ENCODE assay signal across 40 cellular contexts in the genomic region with DNA sequence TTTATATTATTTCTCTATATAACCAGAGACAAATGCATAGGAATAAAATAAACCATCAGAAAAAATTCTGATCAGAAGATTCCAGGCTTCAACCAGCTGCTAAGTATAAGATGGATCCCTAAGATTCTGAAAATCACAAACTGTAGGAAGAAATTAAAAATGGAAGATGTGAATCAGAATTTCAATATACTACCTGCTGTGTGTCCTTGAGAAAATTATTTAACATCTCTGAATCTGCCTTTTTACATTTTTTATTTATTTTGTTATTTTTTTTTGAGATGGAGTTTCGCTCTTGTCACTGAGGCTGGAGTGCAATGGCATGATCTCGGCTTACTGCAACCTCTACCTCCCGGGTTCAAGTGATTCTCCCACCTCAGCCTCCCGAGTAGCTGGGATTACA.
"Had no signal": no experiment of that assay in that cellular context is flagged by ENCODE, and none has a peak within 500 bp of the region (broad histone marks: within the 10 kb centered on the region; RNA-seq: fewer than 3 reads in every experiment).

No MANE protein-coding gene starts in this region.

- H3K36me3 ChIP-seq: adrenal gland, ascending aorta, brain microvascular endothelial cell, breast epithelium, cardiac muscle cell had no signal

- H3K4me1 Mint-ChIP-seq: central memory CD8-positive, alpha-beta T cell had no signal

- H3K27me3 Mint-ChIP-seq: activated naive CD4-positive, alpha-beta T cell treated with anti-CD3 and anti-CD28 coated beads, Interleukin-2, amount 10 ng/mL, durations not matched to agents 7 days and 5 days; activated naive CD4-positive, alpha-beta T cell treated with anti-CD3 and anti-CD28 coated beads, Interleukin-2, amount 50 U/mL, for 24 hours; activated naive CD8-positive, alpha-beta T cell; activated naive CD8-positive, alpha-beta T cell treated with anti-CD3 and anti-CD28 coated beads for 36 hours; activated naive CD8-positive, alpha-beta T cell treated with anti-CD3 and anti-CD28 coated beads, Interleukin-2, amount 10 ng/mL, durations not matched to agents 7 days and 5 days; activated naive CD8-positive, alpha-beta T cell treated with anti-CD3 and anti-CD28 coated beads, Interleukin-2, amount 50 U/mL, for 24 hours; activated T-cell treated with anti-CD3 and anti-CD28 coated beads, Interleukin-2, amount 50 U/mL, for 24 hours; activated T-helper 17 cell treated with anti-CD3 and anti-CD28 coated beads, Interleukin-2, amount 50 U/mL, for 72 hours; central memory CD8-positive, alpha-beta T cell had no signal

- H3K4me3 ChIP-seq: adrenal gland, ascending aorta, body of pancreas, breast epithelium, cardiac muscle cell had no signal

- H3K27me3 ChIP-seq: adrenal gland, ascending aorta, body of pancreas, brain microvascular endothelial cell, breast epithelium, cardiac muscle cell had no signal

- H3K27ac ChIP-seq: adrenal gland, body of pancreas, brain microvascular endothelial cell, breast epithelium, cardiac muscle cell had no signal

- ATAC-seq: activated naive CD4-positive, alpha-beta T cell treated with anti-CD3 and anti-CD28 coated beads, Interleukin-2, amount 50 U/mL, for 72 hours; activated naive CD8-positive, alpha-beta T cell treated with anti-CD3 and anti-CD28 coated beads, Interleukin-2, amount 50 U/mL, for 24 hours; activated T-cell treated with anti-CD3 and anti-CD28 coated beads, Interleukin-2, amount 50 U/mL, for 4 hours; activated T-cell treated with anti-CD3 and anti-CD28 coated beads, Interleukin-2, amount 50 U/mL, for 72 hours; activated T-helper 17 cell treated with anti-CD3 and anti-CD28 coated beads, Interleukin-2, amount 50 U/mL, for 72 hours; body of pancreas had no signal

- H3K4me3 Mint-ChIP-seq: activated naive CD4-positive, alpha-beta T cell treated with anti-CD3 and anti-CD28 coated beads for 36 hours; activated naive CD4-positive, alpha-beta T cell treated with anti-CD3 and anti-CD28 coated beads, Interleukin-2, amount 10 ng/mL, durations not matched to agents 7 days and 5 days; activated naive CD4-positive, alpha-beta T cell treated with anti-CD3 and anti-CD28 coated beads, Interleukin-2, amount 50 U/mL, for 24 hours; activated naive CD8-positive, alpha-beta T cell; activated naive CD8-positive, alpha-beta T cell treated with anti-CD3 and anti-CD28 coated beads for 36 hours; activated naive CD8-positive, alpha-beta T cell treated with anti-CD3 and anti-CD28 coated beads, Interleukin-2, amount 10 ng/mL, durations not matched to agents 7 days and 5 days; activated naive CD8-positive, alpha-beta T cell treated with anti-CD3 and anti-CD28 coated beads, Interleukin-2, amount 50 U/mL, for 24 hours; activated T-cell treated with anti-CD3 and anti-CD28 coated beads, Interleukin-2, amount 50 U/mL, for 24 hours; activated T-cell treated with anti-CD3 and anti-CD28 coated beads, Interleukin-2, amount 50 U/mL, for 4 hours; activated T-cell treated with anti-CD3 and anti-CD28 coated beads, Interleukin-2, amount 50 U/mL, for 72 hours; activated T-helper 1 cell treated with anti-CD3 and anti-CD28 coated beads, Interleukin-12 subunit alpha, Interleukin-12 subunit beta, Interleukin-2, Interleukin-4 antibody, amounts not matched to agents 30 ng/mL and 10 ng/mL and 1 ng/mL, durations not matched to agents 14 hours and 24 hours and 36 hours; activated T-helper 17 cell treated with anti-CD3 and anti-CD28 coated beads, Interleukin-2, amount 50 U/mL, for 72 hours; brain; central memory CD8-positive, alpha-beta T cell had no signal

- FAIRE-seq: astrocyte, bronchial epithelial cell had no signal

- DNase-seq: activated effector memory CD4-positive, alpha-beta T cell treated with anti-CD3 and anti-CD28 coated beads, Interleukin-2, amount 50 U/mL, for 16 hours; activated effector memory CD4-positive, alpha-beta T cell treated with Interleukin-2 at 50 U/mL for 16 hours; activated gamma-delta T cell; activated gamma-delta T cell treated with Interleukin-2 at 50 U/mL for 16 hours; activated naive CD4-positive, alpha-beta T cell; activated naive CD4-positive, alpha-beta T cell treated with anti-CD3 and anti-CD28 coated beads for 36 hours; activated naive CD4-positive, alpha-beta T cell treated with anti-CD3 and anti-CD28 coated beads, Interleukin-2, amount 10 ng/mL, durations not matched to agents 7 days and 5 days; activated naive CD4-positive, alpha-beta T cell treated with anti-CD3 and anti-CD28 coated beads, Interleukin-2, amount 50 U/mL, for 16 hours; activated naive CD4-positive, alpha-beta T cell treated with Interleukin-2 at 50 U/mL for 16 hours; activated naive CD8-positive, alpha-beta T cell treated with anti-CD3 and anti-CD28 coated beads for 36 hours; activated naive CD8-positive, alpha-beta T cell treated with anti-CD3 and anti-CD28 coated beads, Interleukin-2, amount 10 ng/mL, durations not matched to agents 7 days and 5 days; activated naive CD8-positive, alpha-beta T cell treated with anti-CD3 and anti-CD28 coated beads, Interleukin-2, amount 50 U/mL, for 24 hours; activated T-cell treated with anti-CD3 and anti-CD28 coated beads, Interleukin-2, amount 50 U/mL, for 1 hour; activated T-cell treated with anti-CD3 and anti-CD28 coated beads, Interleukin-2, amount 50 U/mL, for 24 hours; activated T-cell treated with anti-CD3 and anti-CD28 coated beads, Interleukin-2, amount 50 U/mL, for 4 hours; activated T-cell treated with anti-CD3 and anti-CD28 coated beads, Interleukin-2, amount 50 U/mL, for 48 hours; activated T-cell treated with anti-CD3 and anti-CD28 coated beads, Interleukin-2, amount 50 U/mL, for 72 hours; adrenal gland; amniotic stem cell; amygdala; anterior cingulate cortex; aorta; body of pancreas; brain microvascular endothelial cell; caudate nucleus; central memory CD4-positive, alpha-beta T cell; cerebellar nuclear complex had no signal

- H3K9me3 Mint-ChIP-seq: activated naive CD4-positive, alpha-beta T cell treated with anti-CD3 and anti-CD28 coated beads for 36 hours; activated naive CD4-positive, alpha-beta T cell treated with anti-CD3 and anti-CD28 coated beads, Interleukin-2, amount 10 ng/mL, durations not matched to agents 7 days and 5 days; activated naive CD4-positive, alpha-beta T cell treated with anti-CD3 and anti-CD28 coated beads, Interleukin-2, amount 50 U/mL, for 24 hours; activated naive CD4-positive, alpha-beta T cell treated with anti-CD3 and anti-CD28 coated beads, Interleukin-2, amount 50 U/mL, for 72 hours; activated naive CD8-positive, alpha-beta T cell treated with anti-CD3 and anti-CD28 coated beads for 36 hours; activated naive CD8-positive, alpha-beta T cell treated with anti-CD3 and anti-CD28 coated beads, Interleukin-2, amount 10 ng/mL, durations not matched to agents 7 days and 5 days; activated naive CD8-positive, alpha-beta T cell treated with anti-CD3 and anti-CD28 coated beads, Interleukin-2, amount 50 U/mL, for 24 hours; activated T-cell treated with anti-CD3 and anti-CD28 coated beads, Interleukin-2, amount 50 U/mL, for 24 hours; activated T-cell treated with anti-CD3 and anti-CD28 coated beads, Interleukin-2, amount 50 U/mL, for 4 hours; activated T-cell treated with anti-CD3 and anti-CD28 coated beads, Interleukin-2, amount 50 U/mL, for 72 hours; activated T-helper 1 cell treated with anti-CD3 and anti-CD28 coated beads, Interleukin-12 subunit alpha, Interleukin-12 subunit beta, Interleukin-2, Interleukin-4 antibody, amounts not matched to agents 30 ng/mL and 10 ng/mL and 1 ng/mL, durations not matched to agents 14 hours and 24 hours and 36 hours; activated T-helper 17 cell treated with anti-CD3 and anti-CD28 coated beads, Interleukin-2, amount 50 U/mL, for 72 hours; activated T-helper 2 cell treated with anti-CD3 and anti-CD28 coated beads, Interferon-gamma antibody, Interleukin-2, Interleukin-4, amounts not matched to agents 10 μg/mL and 5 μg/mL and 100 μg/mL, durations not matched to agents 14 hours and 24 hours and 36 hours; brain; central memory CD8-positive, alpha-beta T cell had no signal

- H3K36me3 Mint-ChIP-seq: activated naive CD4-positive, alpha-beta T cell treated with anti-CD3 and anti-CD28 coated beads, Interleukin-2, amount 10 ng/mL, durations not matched to agents 7 days and 5 days; activated naive CD4-positive, alpha-beta T cell treated with anti-CD3 and anti-CD28 coated beads, Interleukin-2, amount 50 U/mL, for 24 hours; activated naive CD4-positive, alpha-beta T cell treated with anti-CD3 and anti-CD28 coated beads, Interleukin-2, amount 50 U/mL, for 72 hours had no signal

- H3K27ac Mint-ChIP-seq: activated naive CD4-positive, alpha-beta T cell treated with anti-CD3 and anti-CD28 coated beads for 36 hours; activated naive CD4-positive, alpha-beta T cell treated with anti-CD3 and anti-CD28 coated beads, Interleukin-2, amount 10 ng/mL, durations not matched to agents 7 days and 5 days; activated naive CD4-positive, alpha-beta T cell treated with anti-CD3 and anti-CD28 coated beads, Interleukin-2, amount 50 U/mL, for 24 hours; activated naive CD4-positive, alpha-beta T cell treated with anti-CD3 and anti-CD28 coated beads, Interleukin-2, amount 50 U/mL, for 72 hours; activated naive CD8-positive, alpha-beta T cell; activated naive CD8-positive, alpha-beta T cell treated with anti-CD3 and anti-CD28 coated beads for 36 hours; activated naive CD8-positive, alpha-beta T cell treated with anti-CD3 and anti-CD28 coated beads, Interleukin-2, amount 10 ng/mL, durations not matched to agents 7 days and 5 days; activated naive CD8-positive, alpha-beta T cell treated with anti-CD3 and anti-CD28 coated beads, Interleukin-2, amount 50 U/mL, for 24 hours; activated T-cell treated with anti-CD3 and anti-CD28 coated beads, Interleukin-2, amount 50 U/mL, for 24 hours; activated T-cell treated with anti-CD3 and anti-CD28 coated beads, Interleukin-2, amount 50 U/mL, for 72 hours; activated T-helper 1 cell treated with anti-CD3 and anti-CD28 coated beads, Interleukin-12 subunit alpha, Interleukin-12 subunit beta, Interleukin-2, Interleukin-4 antibody, amounts not matched to agents 30 ng/mL and 10 ng/mL and 1 ng/mL, durations not matched to agents 14 hours and 24 hours and 36 hours; activated T-helper 17 cell treated with anti-CD3 and anti-CD28 coated beads, Interleukin-2, amount 50 U/mL, for 72 hours; activated T-helper 2 cell treated with anti-CD3 and anti-CD28 coated beads, Interferon-gamma antibody, Interleukin-2, Interleukin-4, amounts not matched to agents 10 μg/mL and 5 μg/mL and 100 μg/mL, durations not matched to agents 14 hours and 24 hours and 36 hours had no signal

- H3K9me3 ChIP-seq: adrenal gland, ascending aorta, body of pancreas, breast epithelium had no signal
